3 cellular contexts compared by ENCODE assay signal in genomic region chr11:112011451-112011850, GRCh38. TPM values are rescaled to one million over a fixed set of nuclear protein-coding genes. Genes with fewer than 3 reads are reported as not detected.
A peak's percentile ranks its signal among the peaks of the same experiment; 100 is the strongest.
DNase-seq lines count a peak whose midpoint lies in the region; ATAC-seq, FAIRE-seq and TF ChIP-seq lines count a peak whose summit lies in the region.
"Not testable (repeated sequence)": the region's sequence is repeated elsewhere in the genome, so short reads cannot be mapped to it uniquely, and the experiment has no call there.

No MANE protein-coding gene starts in this region.

- H3K27me3 ChIP-seq in K562 (ENCODE audit: control insufficient read depth in 2 of 2, insufficient read depth in 2 of 2, low read length in 2 of 2); cardiac muscle cell: not testable (repeated sequence)

- H3K4me3 ChIP-seq in HEK293 (ENCODE audit: low read depth, low read length); K562; cardiac muscle cell: not testable (repeated sequence)

- TF ChIP-seq POLR2A in K562 (conservative IDR thresholded peaks at IDR 0.05): not testable (repeated sequence)

- not testable (repeated sequence) for TF ChIP-seq RAD21 in K562 (CRISPR knock-in tag; conservative IDR thresholded peaks at IDR 0.05 in 1 of 2, IDR thresholded peaks at IDR 0.05 in 1 of 2)

- not testable (repeated sequence) for H3K4me1 ChIP-seq in HEK293 (ENCODE audit: control insufficient read depth, insufficient read depth, low read length); K562 (replicated peaks in 1 of 2; ENCODE audit: control insufficient read depth in 2 of 2, insufficient read depth in 2 of 2, low read length in 2 of 2)
- peaks cover 25% of the 10 kb centered on the region for H3K4me1 ChIP-seq in cardiac muscle cell (ENCODE audit: low read depth)

- intact Hi-C loops in K562 (cut with micrococcal nuclease): not testable (repeated sequence)

- not testable (repeated sequence) for DNase-seq in K562 (ENCODE audit: extremely low read depth in 1 of 4, low spot score in 3 of 4); cardiac muscle cell (ENCODE audit: low read depth in 1 of 2, low spot score in 1 of 2)

- not testable (repeated sequence) for H4K20me1 ChIP-seq in K562 (replicated peaks; ENCODE audit: control insufficient read depth, insufficient read depth, low read length)

- not testable (repeated sequence) for H3K9ac ChIP-seq in K562 (ENCODE audit: insufficient read depth in 1 of 2, low read depth in 2 of 2, low read length in 2 of 2)

- in situ Hi-C loops in K562 (cut with MboI): not testable (repeated sequence)

- POLR2A ChIA-PET in HEK293 (lab: Yijun Ruan, JAX); K562 (lab: Yijun Ruan, JAX): not testable (repeated sequence)

- not testable (repeated sequence) for FAIRE-seq in K562 (lab: Jason Lieb, UNC)

- not testable (repeated sequence) for H3K4me2 ChIP-seq in K562 (ENCODE audit: insufficient read depth, low read length)

- not testable (repeated sequence) for TF ChIP-seq EP300 in K562 (IDR thresholded peaks at IDR 0.05; ENCODE audit: low read length)

- not testable (repeated sequence) for H3K9me1 ChIP-seq in K562 (ENCODE audit: control insufficient read depth, insufficient read depth, low read length)

- BruUV-seq in K562 (replicated peaks; lab: Mats Ljungman, UMichigan): not testable (repeated sequence)

- not testable (repeated sequence) for TF ChIP-seq CTCF in HEK293 (tag by site-specific recombination; IDR thresholded peaks at IDR 0.05); K562 (IDR thresholded peaks at IDR 0.05 in 2 of 3, conservative IDR thresholded peaks at IDR 0.05 in 1 of 3; ENCODE audit: insufficient read depth in 2 of 3, low read depth in 1 of 3, low read length in 3 of 3); cardiac muscle cell (IDR thresholded peaks at IDR 0.05; ENCODE audit: low read depth, low read length)

- 61% methylated on average over 4 of the region's 5 CpGs for WGBS in K562 (ENCODE audit: insufficient coverage, low coverage, missing lambda C conversion rate)

- H2AFZ ChIP-seq in K562 (ENCODE audit: low read depth, low read length): not testable (repeated sequence)

- not testable (repeated sequence) for H3K36me3 ChIP-seq in HEK293 (ENCODE audit: control insufficient read depth in 2 of 2, insufficient read depth in 1 of 2, low read length in 2 of 2); K562 (ENCODE audit: control insufficient read depth, insufficient read depth, low read length); cardiac muscle cell

- ATAC-seq in K562: not testable (repeated sequence)

- not testable (repeated sequence) for H3K79me2 ChIP-seq in K562 (ENCODE audit: control insufficient read depth, insufficient read depth, low read length)

- CTCF ChIA-PET in HEK293 (lab: Yijun Ruan, JAX); K562 (lab: Yijun Ruan, JAX; ENCODE audit: low intra/inter-chr PET ratio): not testable (repeated sequence)

- H3K9me3 ChIP-seq in HEK293 (ENCODE audit: control insufficient read depth, insufficient read depth, low read depth, low read length); K562 (replicated peaks; ENCODE audit: control insufficient read depth, insufficient read depth, low read depth, low read length); cardiac muscle cell (ENCODE audit: low read depth): not testable (repeated sequence)

- H3K27ac ChIP-seq in HEK293 (ENCODE audit: extremely low read depth, low read depth, low read length); K562 (ENCODE audit: extremely low read depth, low read depth, low read length): not testable (repeated sequence)
- peak overlapping the region; percentile 83 for H3K27ac ChIP-seq in cardiac muscle cell

TF ChIP-seq in HEK293, 187 proteins besides CTCF, POLR2A, EP300 and RAD21:
- peak; percentile 92 for TF ChIP-seq ZNF146 (tag by site-specific recombination; IDR thresholded peaks at IDR 0.05)

TF ChIP-seq in K562, 482 proteins besides CTCF, POLR2A, EP300 and RAD21:
- TF ChIP-seq ZNF146 (CRISPR knock-in tag; IDR thresholded peaks at IDR 0.05; ENCODE audit: unreplicated experiment) (peak; percentile 71), BCOR (IDR thresholded peaks at IDR 0.05) (peak; percentile 31; the same call in 1 of the 2 replicates)
TF ChIP-seq in K562: peak in this region for 2; not testable (repeated sequence) for 480.

RNA-seq across cellular contexts. Expression of gene DLAT, which starts 13.8 kb away (rescaled TPM):
- 37.3 and 58.2 TPM in 2 replicates for total RNA-seq in K562 (2011; cell fraction: chromatin; rRNA removed; ENCODE audit: low replicate concordance)
- 27.2 and 29.3 TPM in 2 replicates for total RNA-seq in K562 (2011; cell fraction: nucleolus; rRNA removed)
- 30.0 and 42.1 TPM in 2 replicates for total RNA-seq in K562 (2011; cell fraction: nucleoplasm; rRNA removed)
- total RNA-seq in K562 (2014; rRNA removed) (98.3 and 110 TPM in 2 replicates), K562 (2014; rRNA removed; fragmentation: Illumina TruSeq; extraction: Trizol) (130 and 140 TPM in 2 replicates), K562 (2015; rRNA removed; fragmentation: Illumina TruSeq; extraction: Trizol) (113 and 125 TPM in 2 replicates), K562 (2021) (111 and 112 TPM in 2 replicates), cardiac muscle cell (70.6 and 77.9 TPM in 2 replicates)
- polyA plus RNA-seq in K562 (2011; rRNA removed) (95.1 and 105 TPM in 2 replicates), K562 (2014; fragmentation: Illumina TruSeq; extraction: Trizol) (129 and 152 TPM in 2 replicates), K562 (2014; fragmentation: Nextera tagmentation; extraction: Ambion mirVana) (10 to 100 TPM; 41.7 to 47.6 TPM), K562 (2014; rRNA removed) (83.9 and 85.9 TPM in 2 replicates), cardiac muscle cell (94.7 and 110 TPM in 2 replicates)
- 43.0 and 56.9 TPM in 2 replicates for polyA plus RNA-seq in K562 (2011; cell fraction: cytosol; rRNA removed)
- 24.3 and 31.4 TPM in 2 replicates for polyA plus RNA-seq in K562 (2011; cell fraction: nucleus; rRNA removed)
- 51.6 and 79.9 TPM in 2 replicates for polyA plus RNA-seq in K562 (2012)
- polyA minus RNA-seq in K562 (2011; rRNA and poly(A)+ RNA removed): 134 and 147 TPM in 2 replicates
- polyA minus RNA-seq in K562 (2011; cell fraction: cytosol; rRNA and poly(A)+ RNA removed): 72.1 and 96.2 TPM in 2 replicates
- 22.3 and 35.3 TPM in 2 replicates for polyA minus RNA-seq in K562 (2011; cell fraction: nucleus; rRNA and poly(A)+ RNA removed)
